12 cellular contexts compared by ENCODE assay signal in the genomic region with DNA sequence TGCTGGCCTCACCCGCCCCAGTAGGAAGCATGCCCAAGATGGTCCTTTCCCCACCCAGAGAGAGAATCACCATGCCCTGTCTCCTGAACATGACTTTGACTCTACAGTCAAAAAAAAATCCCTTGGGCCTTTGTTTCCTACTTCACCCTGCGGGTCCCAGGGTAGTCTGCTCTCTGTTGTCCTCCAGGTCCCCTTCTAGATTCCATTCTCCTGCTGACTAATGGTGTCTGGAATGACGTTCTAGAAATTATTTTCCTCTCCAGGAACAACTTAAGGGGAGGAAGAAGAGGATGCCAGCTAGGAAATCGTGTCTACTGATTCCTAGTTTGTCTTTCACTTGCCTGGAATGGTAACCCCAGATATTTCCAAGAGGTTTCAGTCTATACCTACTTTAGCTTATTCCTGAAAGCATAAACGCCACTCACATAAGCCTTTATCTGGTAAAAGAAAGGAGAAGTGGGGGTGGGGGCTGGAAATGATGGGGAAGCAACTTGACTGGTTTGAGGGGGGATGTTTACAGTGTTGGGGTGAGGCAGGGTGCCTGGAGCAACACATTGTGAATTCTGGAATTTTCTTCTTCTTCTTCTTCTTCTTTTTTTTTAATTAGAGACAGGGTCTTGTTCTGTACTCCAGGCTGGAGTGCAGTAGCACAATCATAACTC.
DNase-seq lines count a peak whose midpoint lies in the region; ATAC-seq and TF ChIP-seq lines count a peak whose summit lies in the region.
"Had no signal": no experiment of that assay in that cellular context is flagged by ENCODE, and none has a peak within 500 bp of the region (broad histone marks: within the 10 kb centered on the region; RNA-seq: fewer than 3 reads in every experiment).

No MANE protein-coding gene starts in this region.

- H3K9me3 Mint-ChIP-seq in IgD-negative memory B cell, result peaks cover 0 to 3% (median 2%) of the 10 kb centered on the region in 3 donors
- H3K9me3 Mint-ChIP-seq in dendritic cell treated with granulocyte-macrophage colony-stimulating factor and Interleukin-4, amounts not matched to agents 40 ng/mL and 50 ng/mL, for 4 days, result peaks cover 9% of the 10 kb centered on the region

- peaks cover 20 to 36% (median 35%) of the 10 kb centered on the region in 3 donors for H3K4me1 Mint-ChIP-seq in IgD-negative memory B cell
- peaks cover 75% of the 10 kb centered on the region for H3K4me1 Mint-ChIP-seq in dendritic cell treated with granulocyte-macrophage colony-stimulating factor and Interleukin-4, amounts not matched to agents 40 ng/mL and 50 ng/mL, for 4 days (ENCODE audit: low read depth)
- H3K4me1 Mint-ChIP-seq: neural crest cell had no signal

- H3K27ac ChIP-seq in DND-41 (ENCODE audit: low read length), result peak overlapping the region; percentile 76
- H3K27ac ChIP-seq: dorsolateral prefrontal cortex, transverse colon had no signal

- H3K9me3 ChIP-seq in DND-41 (ENCODE audit: insufficient read depth, low read length, severe bottlenecking), result peaks cover 7% of the 10 kb centered on the region
- H3K9me3 ChIP-seq: transverse colon had no signal

- intact Hi-C loops in dendritic cell treated with granulocyte-macrophage colony-stimulating factor and Interleukin-4, amounts not matched to agents 40 ng/mL and 50 ng/mL, for 4 days (cut with micrococcal nuclease), result loop anchor here (5.0 kb wide), 1 partner anchor 36 kb away; no protein-coding TSS in a partner anchor

- no peak for ATAC-seq in DND-41 (ENCODE audit: insufficient read depth, low read depth)
- no peak for ATAC-seq in GM21367 (IDR thresholded peaks at IDR 0.05; ENCODE audit: unreplicated experiment)
- ATAC-seq: PC-3 had no signal

- no peaks in the 10 kb centered on the region for H4K20me1 ChIP-seq in DND-41 (ENCODE audit: insufficient read depth, low read length)

- no peak overlapping the region for H2AFZ ChIP-seq in DND-41 (ENCODE audit: low read depth, low read length)

- peaks cover 2% of the 10 kb centered on the region for H3K36me3 Mint-ChIP-seq in IgD-negative memory B cell
- peaks cover 6% of the 10 kb centered on the region for H3K36me3 Mint-ChIP-seq in dendritic cell treated with granulocyte-macrophage colony-stimulating factor and Interleukin-4, amounts not matched to agents 40 ng/mL and 50 ng/mL, for 4 days (ENCODE audit: low read depth)

- peak overlapping the region in 3 of 4 donors; percentile 23 to 79 (median 70) for H3K4me3 Mint-ChIP-seq in IgD-negative memory B cell
- peak overlapping the region; percentile 26 for H3K4me3 Mint-ChIP-seq in dendritic cell treated with granulocyte-macrophage colony-stimulating factor and Interleukin-4, amounts not matched to agents 40 ng/mL and 50 ng/mL, for 4 days
- H3K4me3 Mint-ChIP-seq: neural crest cell had no signal

- peak overlapping the region in 2 of 3 donors; percentile 30 to 93 for H3K27ac Mint-ChIP-seq in IgD-negative memory B cell
- peak overlapping the region; percentile 82 for H3K27ac Mint-ChIP-seq in dendritic cell treated with granulocyte-macrophage colony-stimulating factor and Interleukin-4, amounts not matched to agents 40 ng/mL and 50 ng/mL, for 4 days

- H3K9ac ChIP-seq in DND-41 (ENCODE audit: low read depth, low read length), result no peak overlapping the region

- no peaks in the 10 kb centered on the region for H3K27me3 Mint-ChIP-seq in IgD-negative memory B cell
- no peaks in the 10 kb centered on the region for H3K27me3 Mint-ChIP-seq in dendritic cell treated with granulocyte-macrophage colony-stimulating factor and Interleukin-4, amounts not matched to agents 40 ng/mL and 50 ng/mL, for 4 days

- peaks cover 24% of the 10 kb centered on the region for H3K4me1 ChIP-seq in DND-41 (ENCODE audit: insufficient read depth, low read length)

- no peaks in the 10 kb centered on the region for H3K36me3 ChIP-seq in DND-41 (ENCODE audit: insufficient read depth, low read length)
- H3K36me3 ChIP-seq: transverse colon had no signal

- no peaks in the 10 kb centered on the region for H3K27me3 ChIP-seq in DND-41 (ENCODE audit: insufficient read depth, low read length, poor library complexity)
- H3K27me3 ChIP-seq: dorsolateral prefrontal cortex, transverse colon had no signal

- DNase-seq in DND-41, result no peak
- DNase-seq in pons (ENCODE audit: low spot score), result peak; percentile 48
- DNase-seq in HUDEP-2 (lab: John Stamatoyannopoulos, UW; ENCODE audit: unreplicated experiment in 76 of 76), result no peak
- DNase-seq in NCI-H2081 treated with DMSO at 0.1 percent for 48 hours (lab: John Stamatoyannopoulos, UW), result no peak
- DNase-seq: dorsolateral prefrontal cortex, NCI-H2227 treated with DMSO at 0.1 percent for 48 hours, PC-3 had no signal

- TF ChIP-seq CTCF in DND-41 (IDR thresholded peaks at IDR 0.05; ENCODE audit: borderline replicate concordance, extremely low read depth, low read length, poor library complexity, severe bottlenecking), result no peak

- H3K4me3 ChIP-seq in DND-41 (ENCODE audit: low read depth in 1 of 2, low read length in 2 of 2), result no peak overlapping the region
- H3K4me3 ChIP-seq: dorsolateral prefrontal cortex, transverse colon had no signal

- H3K4me2 ChIP-seq in DND-41 (ENCODE audit: insufficient read depth, low read length), result peak overlapping the region; percentile 56

- no peaks in the 10 kb centered on the region for H3K79me2 ChIP-seq in DND-41 (ENCODE audit: insufficient read depth, low read length)
